In genomic region chr2:172110422-172110811, GRCh38 we compare ENCODE assay signal across 1 cellular context.
A peak's percentile ranks its signal among the peaks of the same experiment; 100 is the strongest.
TF ChIP-seq lines count a peak whose summit lies in the region.

No MANE protein-coding gene starts in this region.

TF ChIP-seq in HEK293, 187 proteins besides CTCF, POLR2A, EP300 and RAD21:
- TF ChIP-seq ZNF623 (tag by site-specific recombination; IDR thresholded peaks at IDR 0.05): peak; percentile 49
- TF ChIP-seq ZNF555 (tag by site-specific recombination; conservative IDR thresholded peaks at IDR 0.05): peak; percentile 66; the same call in 1 of the 2 replicates
- peak; percentile 82 for TF ChIP-seq ZNF518A (tag by site-specific recombination; conservative IDR thresholded peaks at IDR 0.05; ENCODE audit: low read depth)
- peak; percentile 70; the same call in 1 of the 2 replicates for TF ChIP-seq ZNF558 (tag by site-specific recombination; IDR thresholded peaks at IDR 0.05)
- peak; percentile 50; the same call in 1 of the 2 replicates for TF ChIP-seq ZBTB8A (tag by site-specific recombination; IDR thresholded peaks at IDR 0.05)
- peak; percentile 43 for TF ChIP-seq ZNF510 (tag by site-specific recombination; IDR thresholded peaks at IDR 0.05; ENCODE audit: insufficient replicate concordance)
- TF ChIP-seq ZXDB (tag by site-specific recombination; IDR thresholded peaks at IDR 0.05): 0 out of 2 replicates have a peak, but pooled peaks have one; percentile 39
- peak; percentile 74; the same call in 1 of the 2 replicates for TF ChIP-seq ZNF140 (tag by site-specific recombination; IDR thresholded peaks at IDR 0.05)
- peak; percentile 64 for TF ChIP-seq ZBTB11 (tag by site-specific recombination; conservative IDR thresholded peaks at IDR 0.05; ENCODE audit: low read depth)
- TF ChIP-seq ZNF394 (tag by site-specific recombination; IDR thresholded peaks at IDR 0.05; ENCODE audit: borderline replicate concordance): peak; percentile 87
- TF ChIP-seq ZNF426 (tag by site-specific recombination; IDR thresholded peaks at IDR 0.05): peak; percentile 72
